ENCODE assay signal across 8 cellular contexts in the genomic region with DNA sequence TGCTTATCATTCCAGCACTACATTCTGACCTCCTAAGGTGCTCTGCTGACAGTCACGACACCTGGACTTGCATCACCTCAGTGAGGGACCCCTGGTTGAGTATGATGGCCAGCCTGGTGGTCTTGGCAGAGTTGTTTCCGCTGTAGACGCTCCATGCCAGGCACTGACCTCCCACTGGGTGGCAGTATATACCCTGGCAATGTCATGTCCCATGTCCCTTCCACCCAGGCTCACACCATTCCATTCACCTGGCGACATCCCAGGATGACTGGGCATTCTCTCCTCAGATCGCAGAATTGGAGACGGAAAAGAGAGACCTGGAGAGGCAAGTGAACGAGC. TPM values are rescaled to one million over a fixed set of nuclear protein-coding genes. Genes with fewer than 3 reads are reported as not detected.
DNase-seq lines count a peak whose midpoint lies in the region; ATAC-seq, FAIRE-seq and TF ChIP-seq lines count a peak whose summit lies in the region.

No MANE protein-coding gene starts in this region.

- peaks cover 6% of the 10 kb centered on the region for H3K4me1 Mint-ChIP-seq in astrocyte (ENCODE audit: low read depth, unreplicated experiment)

- no peaks in the 10 kb centered on the region for H3K9me3 ChIP-seq in heart right ventricle
- no peaks in the 10 kb centered on the region for H3K9me3 ChIP-seq in PC-9 (ENCODE audit: insufficient read depth, low read depth)
- H3K9me3 ChIP-seq in astrocyte (ENCODE audit: insufficient read depth, low read depth, low read length) = no peaks in the 10 kb centered on the region

- CTCF ChIA-PET in PC-9 (lab: Charles Lee) = no interaction called here

- H4K20me1 ChIP-seq in PC-9 (ENCODE audit: insufficient read depth) = no peaks in the 10 kb centered on the region
- no peaks in the 10 kb centered on the region for H4K20me1 ChIP-seq in astrocyte (ENCODE audit: insufficient read depth, low read length)

- intact Hi-C loops in heart right ventricle (cut with DNase I) = no loop called here
- intact Hi-C loops in left ventricle myocardium superior (cut with micrococcal nuclease) = no loop called here
- intact Hi-C loops in PC-9 (cut with micrococcal nuclease; ENCODE audit: unreplicated experiment) = loop anchor here (5.0 kb wide), 1 partner anchor 104 kb away; no protein-coding TSS in a partner anchor

- BruUV-seq in PC-9 (replicated peaks; lab: Mats Ljungman, UMichigan) = TSS peak; percentile 2

- peaks cover 11% of the 10 kb centered on the region; the same call in 1 of the 2 replicates for H3F3A ChIP-seq in PC-9 (ENCODE audit: insufficient read depth, low read depth)

- H4K5ac ChIP-seq in mesendoderm (ENCODE audit: low read length) = no peak overlapping the region

- H3K4me3 Mint-ChIP-seq in astrocyte (ENCODE audit: unreplicated experiment) = no peak overlapping the region

- no peak for DNase-seq in heart right ventricle
- no peak for DNase-seq in left ventricle myocardium superior
- peak in 1 of 2 experiments; percentile 27 for DNase-seq in PC-9
- no peak for DNase-seq in astrocyte (ENCODE audit: low read depth)
- peak; percentile 64 for DNase-seq in mesendoderm

- H3K4me3 ChIP-seq in heart right ventricle (no peak overlapping the region), PC-9 (no peak overlapping the region), astrocyte (ENCODE audit: insufficient read depth, low read depth, low read length) (no peak overlapping the region), mesendoderm (ENCODE audit: low read length) (no peak overlapping the region)

- no peaks in the 10 kb centered on the region for H3K27me3 Mint-ChIP-seq in astrocyte (ENCODE audit: low read depth, unreplicated experiment)

- ATAC-seq in heart right ventricle = no peak
- no peak for ATAC-seq in left ventricle myocardium superior
- ATAC-seq in HG03095 (IDR thresholded peaks at IDR 0.05; ENCODE audit: unreplicated experiment) = no peak
- ATAC-seq in GM21723 (IDR thresholded peaks at IDR 0.05; ENCODE audit: unreplicated experiment) = no peak
- ATAC-seq in GM19463 (IDR thresholded peaks at IDR 0.05; ENCODE audit: unreplicated experiment) = no peak

- H3K4ac ChIP-seq in mesendoderm (ENCODE audit: low read depth, low read length) = no peak overlapping the region

- peaks cover 11% of the 10 kb centered on the region for H3K36me3 Mint-ChIP-seq in astrocyte (ENCODE audit: low read depth, unreplicated experiment)

- H3K79me1 ChIP-seq in mesendoderm (ENCODE audit: low read length) = no peaks in the 10 kb centered on the region

- 88 to 89% methylated on average over 7 of the region's 7 CpGs for WGBS in heart right ventricle, 2 donors
- WGBS in mesendoderm (ENCODE audit: extremely low coverage, insufficient coverage, low lambda C conversion rate) = no CpG with 5 or more reads among the region's 7 CpGs

- H3K27me3 ChIP-seq in heart right ventricle (no peaks in the 10 kb centered on the region), PC-9 (ENCODE audit: insufficient read depth, low read depth) (no peaks in the 10 kb centered on the region), astrocyte (ENCODE audit: insufficient read depth, low read length) (no peaks in the 10 kb centered on the region), mesendoderm (ENCODE audit: insufficient read depth, low read length, poor library complexity) (no peaks in the 10 kb centered on the region)

- H2BK120ac ChIP-seq in mesendoderm (ENCODE audit: low read depth, low read length) = no peak overlapping the region

- H2BK5ac ChIP-seq in mesendoderm (ENCODE audit: low read length) = no peak overlapping the region

- no peak overlapping the region for H3K23ac ChIP-seq in mesendoderm (ENCODE audit: low read length)

- H3K36me3 ChIP-seq in heart right ventricle (peaks cover 0 to 48% (median 18%) of the 10 kb centered on the region in 9 donors), PC-9 (ENCODE audit: low read depth) (0 out of 2 replicates have a peak, but pooled peaks cover 10% of the 10 kb centered on the region), astrocyte (ENCODE audit: insufficient read depth, low read length) (peaks cover 19% of the 10 kb centered on the region), mesendoderm (ENCODE audit: control insufficient read depth, insufficient read depth, low read length) (peaks cover 5% of the 10 kb centered on the region)

- H3K18ac ChIP-seq in mesendoderm (ENCODE audit: low read length) = no peak overlapping the region

- no peak overlapping the region for H2BK15ac ChIP-seq in mesendoderm (replicated peaks; ENCODE audit: low read depth)

- no peak overlapping the region for H3K56ac ChIP-seq in mesendoderm (ENCODE audit: low read length)

- no peak overlapping the region for H3K9ac ChIP-seq in astrocyte (ENCODE audit: low read length)
- H3K9ac ChIP-seq in mesendoderm (ENCODE audit: low read length) = no peak overlapping the region

- no peak overlapping the region for H3K27ac Mint-ChIP-seq in astrocyte (ENCODE audit: unreplicated experiment)

- POLR2A ChIA-PET in PC-9 (lab: Charles Lee; ENCODE audit: unreplicated experiment) = no interaction called here

- H3K9me2 ChIP-seq in PC-9 (ENCODE audit: insufficient read depth) = no peaks in the 10 kb centered on the region

- TF ChIP-seq CTCF in heart right ventricle (IDR thresholded peaks at IDR 0.05) (peak in 6 of 9 donors; percentile 15 to 46 (median 29)), PC-9 (conservative IDR thresholded peaks at IDR 0.05) (peak; percentile 69), astrocyte (IDR thresholded peaks at IDR 0.05; ENCODE audit: insufficient read depth, low read depth, low read length) (peak; percentile 38)

- H2AK5ac ChIP-seq in mesendoderm (ENCODE audit: low read length) = no peak overlapping the region

- H3K4me1 ChIP-seq in heart right ventricle (peaks cover 0 to 10% (median 4%) of the 10 kb centered on the region in 9 donors), PC-9 (replicated peaks; ENCODE audit: insufficient read depth) (no peaks in the 10 kb centered on the region), astrocyte (ENCODE audit: insufficient read depth, low read length) (peaks cover 8% of the 10 kb centered on the region), mesendoderm (ENCODE audit: control insufficient read depth, low read depth, low read length) (peaks cover 3% of the 10 kb centered on the region)

- H3K4me2 ChIP-seq in PC-9 (no peak overlapping the region), astrocyte (ENCODE audit: low read length) (no peak overlapping the region), mesendoderm (ENCODE audit: low read length) (no peak overlapping the region)

- no peak overlapping the region for H4K8ac ChIP-seq in mesendoderm (ENCODE audit: low read depth, low read length)

- no peak for FAIRE-seq in astrocyte (lab: Jason Lieb, UNC)

- H2AFZ ChIP-seq in PC-9 = no peak overlapping the region
- no peak overlapping the region for H2AFZ ChIP-seq in astrocyte (ENCODE audit: low read depth, low read length)

- no peaks in the 10 kb centered on the region for H3K9me3 Mint-ChIP-seq in astrocyte (ENCODE audit: unreplicated experiment)

- no peaks in the 10 kb centered on the region for H3K79me2 ChIP-seq in PC-9 (ENCODE audit: low read depth)
- H3K79me2 ChIP-seq in astrocyte (ENCODE audit: insufficient read depth, low read length) = no peaks in the 10 kb centered on the region
- no peaks in the 10 kb centered on the region for H3K79me2 ChIP-seq in mesendoderm (ENCODE audit: control insufficient read depth, insufficient read depth, low read length)

- H3K27ac ChIP-seq in heart right ventricle (no peak overlapping the region), PC-9 (no peak overlapping the region), astrocyte (ENCODE audit: low read depth, low read length) (no peak overlapping the region), mesendoderm (ENCODE audit: low read depth, low read length) (no peak overlapping the region)

RNA-seq across cellular contexts. Expression of gene DNALI1, which starts 5.0 kb away (rescaled TPM):
- total RNA-seq in heart right ventricle = 1 to 10 TPM; 2.1 to 7.7 (median 4.0) TPM
- polyA plus RNA-seq in heart right ventricle = 1 to 10 TPM; 1.9 to 9.4 TPM
- total RNA-seq in left ventricle myocardium superior = 2.3 TPM
- total RNA-seq in PC-9 (2021) = not detected in 2 replicates
- 7.2 and 9.6 TPM in 2 replicates for total RNA-seq in astrocyte
- 8.0 TPM for polyA plus RNA-seq in mesendoderm (2013, experiment 1 of 2)
- 7.9 TPM for polyA plus RNA-seq in mesendoderm (2013, experiment 2 of 2)

RNA-seq across cellular contexts. Expression of gene SNIP1, which starts 7.7 kb away (rescaled TPM):
- total RNA-seq in heart right ventricle = 10 to 100 TPM in 3 of 10 donors, 1 to 10 TPM in 7; 6.0 to 12.1 (median 9.2) TPM
- 1 to 10 TPM; 3.2 to 4.4 TPM for polyA plus RNA-seq in heart right ventricle
- 9.7 TPM for total RNA-seq in left ventricle myocardium superior
- 23.5 and 32.5 TPM in 2 replicates for total RNA-seq in PC-9 (2021)
- 15.0 and 17.4 TPM in 2 replicates for total RNA-seq in astrocyte
- polyA plus RNA-seq in mesendoderm (2013, experiment 1 of 2) = 5.2 TPM
- polyA plus RNA-seq in mesendoderm (2013, experiment 2 of 2) = 5.1 TPM

RNA-seq across cellular contexts. Expression of gene GNL2, which starts 34.0 kb away (rescaled TPM):
- total RNA-seq in heart right ventricle (10 to 100 TPM; 20.2 to 35.4 (median 22.3) TPM), left ventricle myocardium superior (22.1 TPM), PC-9 (2021) (51.3 and 51.9 TPM in 2 replicates), astrocyte (55.4 and 58.0 TPM in 2 replicates)
- 100 to 1,000 TPM in 1 of 2 donors, 10 to 100 TPM in 1; 41.5 to 196 TPM for polyA plus RNA-seq in heart right ventricle
- 235 TPM for polyA plus RNA-seq in mesendoderm (2013, experiment 1 of 2)
- 230 TPM for polyA plus RNA-seq in mesendoderm (2013, experiment 2 of 2)

RNA-seq across cellular contexts. Expression of gene MEAF6, which starts 47.2 kb away (rescaled TPM):
- total RNA-seq in heart right ventricle (10 to 100 TPM; 27.8 to 59.9 (median 38.0) TPM), left ventricle myocardium superior (35.7 TPM), PC-9 (2021) (72.3 and 88.7 TPM in 2 replicates), astrocyte (49.0 and 49.1 TPM in 2 replicates)
- 10 to 100 TPM; 33.8 to 34.0 TPM for polyA plus RNA-seq in heart right ventricle
- 42.9 TPM for polyA plus RNA-seq in mesendoderm (2013, experiment 1 of 2)
- 44.9 TPM for polyA plus RNA-seq in mesendoderm (2013, experiment 2 of 2)
